In genomic region chr2:51795248-51795888, GRCh38 we compare ENCODE assay signal across 9 cellular contexts.
DNase-seq lines count a peak whose midpoint lies in the region; ATAC-seq, FAIRE-seq and TF ChIP-seq lines count a peak whose summit lies in the region.
"Had no signal": no experiment of that assay in that cellular context is flagged by ENCODE, and none has a peak within 500 bp of the region (broad histone marks: within the 10 kb centered on the region; RNA-seq: fewer than 3 reads in every experiment).

No MANE protein-coding gene starts in this region.

- H3K23ac ChIP-seq in neuronal stem cell (ENCODE audit: low read depth, low read length, poor library complexity) = no peak overlapping the region

- no peak overlapping the region for H2BK120ac ChIP-seq in neuronal stem cell (ENCODE audit: low read depth, low read length)

- TF ChIP-seq CTCF in GM12878 (IDR thresholded peaks at IDR 0.05 in 2 of 3, conservative IDR thresholded peaks at IDR 0.05 in 1 of 3; ENCODE audit: control insufficient read depth in 2 of 3, extremely low read depth in 1 of 3, insufficient read depth in 1 of 3, low read depth in 3 of 3, low read length in 3 of 3) = peak in 2 of 3 experiments; percentile 32 to 40; a peak in 3 of 6 replicates

- BruUV-seq in GM12878 (replicated peaks; lab: Mats Ljungman, UMichigan) = no TSS peak

- H3K4ac ChIP-seq in neuronal stem cell (ENCODE audit: low read length) = no peak overlapping the region

- H3K9ac ChIP-seq in GM12878 (ENCODE audit: control insufficient read depth, insufficient read depth, low read length) (no peak overlapping the region), neuronal stem cell (ENCODE audit: low read depth, low read length, poor library complexity) (no peak overlapping the region)

- in situ Hi-C loops in GM12878 (cut with MboI) = no loop called here

- H3K27me3 ChIP-seq in GM12878 (replicated peaks in 1 of 2; ENCODE audit: control insufficient read depth in 2 of 2, insufficient read depth in 2 of 2, low read length in 1 of 2) = no peaks in the 10 kb centered on the region
- no peaks in the 10 kb centered on the region for H3K27me3 ChIP-seq in neuronal stem cell (ENCODE audit: control insufficient read depth in 3 of 3, insufficient read depth in 3 of 3, low read depth in 1 of 3, low read length in 3 of 3)

- H3K27ac ChIP-seq in GM12878 (ENCODE audit: control insufficient read depth, insufficient read depth) = no peak overlapping the region
- no peak overlapping the region for H3K27ac ChIP-seq in neuronal stem cell (replicated peaks; ENCODE audit: low read length)

- no peak overlapping the region for H3K4me2 ChIP-seq in GM12878 (ENCODE audit: control insufficient read depth, insufficient read depth)
- H3K4me2 ChIP-seq in neuronal stem cell (ENCODE audit: insufficient read depth, low read length, poor library complexity, severe bottlenecking) = no peak overlapping the region

- no peak for TF ChIP-seq EP300 in GM12878 (IDR thresholded peaks at IDR 0.05; ENCODE audit: borderline replicate concordance in 1 of 2, control insufficient read depth in 1 of 2, low read depth in 2 of 2, low read length in 2 of 2)

- FAIRE-seq in GM12878 (lab: Jason Lieb, UNC) = no peak

- no peaks in the 10 kb centered on the region for H3K79me1 ChIP-seq in neuronal stem cell (ENCODE audit: low read depth, low read length)

- POLR2A ChIA-PET in GM12878 (lab: Charles Lee) = no interaction called here

- no peaks in the 10 kb centered on the region for H3K9me3 ChIP-seq in GM12878 (replicated peaks; ENCODE audit: control insufficient read depth, insufficient read depth, low read length)
- no peaks in the 10 kb centered on the region for H3K9me3 ChIP-seq in neuronal stem cell (replicated peaks in 1 of 2; ENCODE audit: control insufficient read depth in 2 of 2, insufficient read depth in 1 of 2, low read depth in 1 of 2, low read length in 2 of 2)

- H4K20me1 ChIP-seq in GM12878 (ENCODE audit: control insufficient read depth, insufficient read depth) = no peaks in the 10 kb centered on the region

- no peak overlapping the region for H3K14ac ChIP-seq in neuronal stem cell (ENCODE audit: low read length)

- H2AK5ac ChIP-seq in neuronal stem cell (ENCODE audit: low read depth, low read length) = peak overlapping the region; percentile 12

- WGBS in GM12878 (ENCODE audit: insufficient coverage, insufficient replicate concordance, low lambda C conversion rate, missing lambda C conversion rate) = 20% methylated on average over 6 of the region's 6 CpGs
- no CpG with 5 or more reads among the region's 6 CpGs for WGBS in neuronal stem cell (ENCODE audit: extremely low coverage in 2 of 2, insufficient read length in 2 of 2, insufficient replicate concordance in 1 of 2), 2 donors

- CTCF ChIA-PET in GM12878 (lab: Yijun Ruan, JAX) = interaction anchor here (0.7 to 2.4 kb wide), 14 partner anchors 8 to 1267 kb away, joined by 3 to 10 read pairs (median 4); no protein-coding TSS in a partner anchor

- H4K8ac ChIP-seq in neuronal stem cell (ENCODE audit: low read depth, low read length) = no peak overlapping the region

- DNase-seq in NCI-H82 (lab: John Stamatoyannopoulos, UW) = peak; percentile 49
- no peak for DNase-seq in NCI-H82 treated with DMSO at 0.1 percent for 48 hours (lab: John Stamatoyannopoulos, UW; ENCODE audit: unreplicated experiment)
- peak in 2 of 3 experiments; percentile 89 to 95 for DNase-seq in NCI-H1417 (lab: John Stamatoyannopoulos, UW)
- DNase-seq in GM12878 (ENCODE audit: low read depth, low spot score) = no peak
- DNase-seq in neuronal stem cell (ENCODE audit: low spot score) = peak; percentile 2
- DNase-seq in SIG-M5 treated with dmso at 0.1 percent for 504 hours (lab: John Stamatoyannopoulos, UW; ENCODE audit: unreplicated experiment) = no peak
- DNase-seq: foreskin melanocyte had no signal

- no peak overlapping the region for H2BK5ac ChIP-seq in neuronal stem cell (ENCODE audit: low read length)

- ATAC-seq in GM12878 (peak; percentile 57), GM21515 (IDR thresholded peaks at IDR 0.05; ENCODE audit: unreplicated experiment) (no peak), HG03159 (IDR thresholded peaks at IDR 0.05; ENCODE audit: unreplicated experiment) (no peak)

- no peak for TF ChIP-seq RAD21 in GM12878 (IDR thresholded peaks at IDR 0.05; ENCODE audit: insufficient read depth, low read depth, low read length)

- no peak overlapping the region for H4K91ac ChIP-seq in neuronal stem cell (ENCODE audit: low read depth, low read length, poor library complexity)

- RAD21 ChIA-PET in GM12878 (lab: Charles Lee; ENCODE audit: unreplicated experiment) = interaction anchor here (0.7 kb wide), 1 partner anchor 1063 kb away, joined by 3 read pairs; no protein-coding TSS in a partner anchor

- no peak overlapping the region for H3K18ac ChIP-seq in neuronal stem cell (ENCODE audit: low read length)

- no peak overlapping the region for H2BK12ac ChIP-seq in neuronal stem cell (ENCODE audit: low read length)

- no peak overlapping the region for H3K4me3 ChIP-seq in GM12878
- H3K4me3 ChIP-seq in neuronal stem cell (ENCODE audit: low read length in 2 of 2) = no peak overlapping the region

- H3K36me3 ChIP-seq in GM12878 (ENCODE audit: control insufficient read depth in 2 of 2, insufficient read depth in 2 of 2, low read length in 1 of 2) (no peaks in the 10 kb centered on the region), neuronal stem cell (replicated peaks in 1 of 2; ENCODE audit: control insufficient read depth in 2 of 2, insufficient read depth in 2 of 2, low read length in 2 of 2) (no peaks in the 10 kb centered on the region)

- H2AFZ ChIP-seq in GM12878 (ENCODE audit: control insufficient read depth, low read depth, low read length) = no peak overlapping the region
- no peak overlapping the region for H2AFZ ChIP-seq in neuronal stem cell (ENCODE audit: low read length)

- SMC1A ChIA-PET in GM12878 (lab: Charles Lee; ENCODE audit: uncharacterized antibody, unreplicated experiment) = interaction anchor here (0.8 to 2.6 kb wide), 3 partner anchors 299 to 1267 kb away, joined by 3 to 12 read pairs (median 4); no protein-coding TSS in a partner anchor

- TF ChIP-seq POLR2A in GM12878 (IDR thresholded peaks at IDR 0.05; ENCODE audit: low read depth, low read length) = no peak

- intact Hi-C loops in GM12878 (cut with micrococcal nuclease; ENCODE audit: unreplicated experiment) = loop anchor here (10.0 kb wide), 1 partner anchor 1261 kb away; no protein-coding TSS in a partner anchor

- H2BK15ac ChIP-seq in neuronal stem cell (ENCODE audit: low read length) = no peak overlapping the region

- no peaks in the 10 kb centered on the region for H3K79me2 ChIP-seq in GM12878 (ENCODE audit: control insufficient read depth, insufficient read depth, low read length)

- H3K4me1 ChIP-seq in GM12878 (ENCODE audit: control insufficient read depth, insufficient read depth, low read length) (no peaks in the 10 kb centered on the region), neuronal stem cell (ENCODE audit: control insufficient read depth in 2 of 2, insufficient read depth in 1 of 2, low read depth in 1 of 2, low read length in 2 of 2) (peaks cover 0 to 2% of the 10 kb centered on the region in 2 donors)

TF ChIP-seq in GM12878, 131 proteins besides CTCF, POLR2A, EP300 and RAD21:
- no peak for TF ChIP-seq MYC (IDR thresholded peaks at IDR 0.05; ENCODE audit: insufficient read depth, insufficient read length, insufficient replicate concordance, low read length, severe bottlenecking)
- peak; percentile 22; the same call in 1 of the 2 replicates for TF ChIP-seq SMC3 (IDR thresholded peaks at IDR 0.05; ENCODE audit: borderline replicate concordance, low read length)

Comparison
In these comparisons a context has a peak if more than half of its experiments do, and no peak if none do; other contexts are left out.
1. DNase-seq: peak in NCI-H82 (single experiment), NCI-H1417 (2 of 3) and neuronal stem cell (single experiment); none in NCI-H82 treated with DMSO at 0.1 percent for 48 hours (single experiment), GM12878 (single experiment) and SIG-M5 treated with dmso at 0.1 percent for 504 hours (single experiment).